1 cellular context compared by ENCODE assay signal in the genomic region with DNA sequence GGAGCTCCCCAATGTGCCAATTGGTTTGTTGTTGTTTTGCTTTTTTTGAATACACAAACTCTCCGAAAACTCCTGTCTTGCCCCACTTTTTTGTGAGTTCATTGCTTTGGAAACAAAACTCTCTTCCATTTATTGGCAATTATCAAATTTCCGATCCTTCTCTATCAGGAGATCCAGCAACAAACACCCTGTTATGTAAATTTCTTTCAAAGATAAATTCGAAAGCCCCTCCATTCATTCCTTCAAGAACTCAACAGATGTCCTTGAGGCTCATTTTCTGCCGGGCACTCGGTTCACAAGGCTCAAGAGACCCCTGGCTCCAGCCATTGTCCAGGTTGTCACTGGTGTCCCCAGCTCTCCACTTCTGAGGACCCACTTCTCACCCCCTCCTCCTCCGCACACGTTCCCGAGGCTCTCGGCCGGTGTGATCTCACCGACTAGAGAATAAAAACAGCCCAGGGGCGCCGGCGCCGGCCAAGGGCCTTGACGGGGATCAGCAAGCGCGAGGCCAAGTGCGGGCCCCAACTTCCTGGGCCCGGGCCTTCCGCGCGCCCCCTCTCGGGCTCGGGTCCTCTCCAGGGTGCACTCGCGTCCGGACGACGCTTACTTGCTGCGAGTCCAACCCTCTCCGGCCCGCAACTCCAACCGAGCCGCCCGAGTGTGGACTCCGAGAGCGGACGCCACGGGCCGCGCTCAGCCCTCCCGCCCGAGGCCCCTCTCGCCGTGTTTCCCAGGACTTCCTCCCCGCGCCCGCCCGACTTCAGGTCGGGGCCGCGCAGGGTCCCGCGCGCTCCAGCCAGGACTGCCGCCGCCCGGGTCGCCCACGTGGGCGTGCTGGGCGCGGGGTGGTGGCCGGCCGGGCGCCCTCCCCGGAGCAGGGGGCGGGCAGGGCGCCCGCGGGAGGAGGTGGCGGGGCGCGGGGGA.
TF ChIP-seq lines count a peak whose summit lies in the region.

No MANE protein-coding gene starts in this region.

TF ChIP-seq in A549, 52 proteins besides CTCF, POLR2A, EP300 and RAD21:
- TF ChIP-seq NR3C1 (IDR thresholded peaks at IDR 0.05) (no peak), ESRRA (IDR thresholded peaks at IDR 0.05; ENCODE audit: borderline replicate concordance, low read length) (no peak), HOXB13 (CRISPR knock-in tag; IDR thresholded peaks at IDR 0.05; ENCODE audit: low read depth) (peak; percentile 64), ZNF302 (CRISPR knock-in tag; IDR thresholded peaks at IDR 0.05) (no peak), EHF (CRISPR knock-in tag; IDR thresholded peaks at IDR 0.05) (peak; percentile 66; the same call in 1 of the 2 replicates), PHF8 (IDR thresholded peaks at IDR 0.05; ENCODE audit: borderline replicate concordance, low read depth) (0 out of 2 replicates have a peak, but pooled peaks have one; percentile 18), RCOR1 (IDR thresholded peaks at IDR 0.05; ENCODE audit: low read depth, low read length) (no peak), NFE2L2 (conservative IDR thresholded peaks at IDR 0.05; ENCODE audit: low read length) (no peak), TP53 (CRISPR knock-in tag; IDR thresholded peaks at IDR 0.05) (peak; percentile 82), HOXB5 (CRISPR knock-in tag; IDR thresholded peaks at IDR 0.05) (peak; percentile 75; the same call in 1 of the 2 replicates), POLR2AphosphoS2 (conservative IDR thresholded peaks at IDR 0.05; ENCODE audit: low read length) (no peak), FOSL2 (IDR thresholded peaks at IDR 0.05) (no peak; the same call in 1 of the 2 replicates), FOSL2 (CRISPR knock-in tag; IDR thresholded peaks at IDR 0.05) (no peak), RARB (CRISPR knock-in tag; IDR thresholded peaks at IDR 0.05) (no peak), KDM1A (IDR thresholded peaks at IDR 0.05; ENCODE audit: low read depth) (no peak), BHLHE40 (IDR thresholded peaks at IDR 0.05; ENCODE audit: low read depth, low read length) (no peak), HEYL (CRISPR knock-in tag; IDR thresholded peaks at IDR 0.05) (no peak), SREBF2 (IDR thresholded peaks at IDR 0.05) (no peak), MAZ (IDR thresholded peaks at IDR 0.05; ENCODE audit: borderline replicate concordance, low read depth, low read length) (no peak), CBX2 (IDR thresholded peaks at IDR 0.05; ENCODE audit: borderline replicate concordance, low read depth) (no peak), HOXA7 (CRISPR knock-in tag; IDR thresholded peaks at IDR 0.05) (0 out of 2 replicates have a peak, but pooled peaks have one; percentile 72), ZSCAN20 (CRISPR knock-in tag; IDR thresholded peaks at IDR 0.05) (no peak), MYC (IDR thresholded peaks at IDR 0.05; ENCODE audit: borderline replicate concordance, low read length) (peak; percentile 15; the same call in 1 of the 2 replicates), RFX5 (IDR thresholded peaks at IDR 0.05) (no peak), RNF2 (IDR thresholded peaks at IDR 0.05; ENCODE audit: borderline replicate concordance, low read depth) (peak; percentile 43; the same call in 1 of the 2 replicates), ZFP36 (IDR thresholded peaks at IDR 0.05; ENCODE audit: borderline replicate concordance, partially characterized antibody) (no peak), HDAC2 (IDR thresholded peaks at IDR 0.05) (no peak), CHD4 (IDR thresholded peaks at IDR 0.05; ENCODE audit: borderline replicate concordance) (no peak), CBX8 (IDR thresholded peaks at IDR 0.05) (no peak), TFCP2L1 (CRISPR knock-in tag; IDR thresholded peaks at IDR 0.05) (peak; percentile 67; the same call in 1 of the 2 replicates), ZC3H11A (IDR thresholded peaks at IDR 0.05) (no peak)
- TF ChIP-seq, protein P1, sequence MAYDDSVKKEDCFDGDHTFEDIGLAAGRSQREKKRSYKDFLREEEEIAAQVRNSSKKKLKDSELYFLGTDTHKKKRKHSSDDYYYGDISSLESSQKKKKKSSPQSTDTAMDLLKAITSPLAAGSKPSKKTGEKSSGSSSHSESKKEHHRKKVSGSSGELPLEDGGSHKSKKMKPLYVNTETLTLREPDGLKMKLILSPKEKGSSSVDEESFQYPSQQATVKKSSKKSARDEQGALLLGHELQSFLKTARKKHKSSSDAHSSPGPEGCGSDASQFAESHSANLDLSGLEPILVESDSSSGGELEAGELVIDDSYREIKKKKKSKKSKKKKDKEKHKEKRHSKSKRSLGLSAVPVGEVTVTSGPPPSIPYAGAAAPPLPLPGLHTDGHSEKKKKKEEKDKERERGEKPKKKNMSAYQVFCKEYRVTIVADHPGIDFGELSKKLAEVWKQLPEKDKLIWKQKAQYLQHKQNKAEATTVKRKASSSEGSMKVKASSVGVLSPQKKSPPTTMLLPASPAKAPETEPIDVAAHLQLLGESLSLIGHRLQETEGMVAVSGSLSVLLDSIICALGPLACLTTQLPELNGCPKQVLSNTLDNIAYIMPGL (CRISPR knock-in tag; IDR thresholded peaks at IDR 0.05; ENCODE audit: borderline replicate concordance): peak; percentile 91
- TF ChIP-seq, protein P2, sequence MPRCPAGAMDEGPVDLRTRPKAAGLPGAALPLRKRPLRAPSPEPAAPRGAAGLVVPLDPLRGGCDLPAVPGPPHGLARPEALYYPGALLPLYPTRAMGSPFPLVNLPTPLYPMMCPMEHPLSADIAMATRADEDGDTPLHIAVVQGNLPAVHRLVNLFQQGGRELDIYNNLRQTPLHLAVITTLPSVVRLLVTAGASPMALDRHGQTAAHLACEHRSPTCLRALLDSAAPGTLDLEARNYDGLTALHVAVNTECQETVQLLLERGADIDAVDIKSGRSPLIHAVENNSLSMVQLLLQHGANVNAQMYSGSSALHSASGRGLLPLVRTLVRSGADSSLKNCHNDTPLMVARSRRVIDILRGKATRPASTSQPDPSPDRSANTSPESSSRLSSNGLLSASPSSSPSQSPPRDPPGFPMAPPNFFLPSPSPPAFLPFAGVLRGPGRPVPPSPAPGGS (IDR thresholded peaks at IDR 0.05): peak; percentile 89; the same call in 1 of the 3 replicates
- TF ChIP-seq, protein P3, sequence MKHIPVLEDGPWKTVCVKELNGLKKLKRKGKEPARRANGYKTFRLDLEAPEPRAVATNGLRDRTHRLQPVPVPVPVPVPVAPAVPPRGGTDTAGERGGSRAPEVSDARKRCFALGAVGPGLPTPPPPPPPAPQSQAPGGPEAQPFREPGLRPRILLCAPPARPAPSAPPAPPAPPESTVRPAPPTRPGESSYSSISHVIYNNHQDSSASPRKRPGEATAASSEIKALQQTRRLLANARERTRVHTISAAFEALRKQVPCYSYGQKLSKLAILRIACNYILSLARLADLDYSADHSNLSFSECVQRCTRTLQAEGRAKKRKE (CRISPR knock-in tag; IDR thresholded peaks at IDR 0.05; ENCODE audit: low read depth): no peak
- TF ChIP-seq, protein P4, sequence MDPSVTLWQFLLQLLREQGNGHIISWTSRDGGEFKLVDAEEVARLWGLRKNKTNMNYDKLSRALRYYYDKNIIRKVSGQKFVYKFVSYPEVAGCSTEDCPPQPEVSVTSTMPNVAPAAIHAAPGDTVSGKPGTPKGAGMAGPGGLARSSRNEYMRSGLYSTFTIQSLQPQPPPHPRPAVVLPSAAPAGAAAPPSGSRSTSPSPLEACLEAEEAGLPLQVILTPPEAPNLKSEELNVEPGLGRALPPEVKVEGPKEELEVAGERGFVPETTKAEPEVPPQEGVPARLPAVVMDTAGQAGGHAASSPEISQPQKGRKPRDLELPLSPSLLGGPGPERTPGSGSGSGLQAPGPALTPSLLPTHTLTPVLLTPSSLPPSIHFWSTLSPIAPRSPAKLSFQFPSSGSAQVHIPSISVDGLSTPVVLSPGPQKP (IDR thresholded peaks at IDR 0.05; ENCODE audit: low read depth, low read length): no peak
- TF ChIP-seq, protein P5, sequence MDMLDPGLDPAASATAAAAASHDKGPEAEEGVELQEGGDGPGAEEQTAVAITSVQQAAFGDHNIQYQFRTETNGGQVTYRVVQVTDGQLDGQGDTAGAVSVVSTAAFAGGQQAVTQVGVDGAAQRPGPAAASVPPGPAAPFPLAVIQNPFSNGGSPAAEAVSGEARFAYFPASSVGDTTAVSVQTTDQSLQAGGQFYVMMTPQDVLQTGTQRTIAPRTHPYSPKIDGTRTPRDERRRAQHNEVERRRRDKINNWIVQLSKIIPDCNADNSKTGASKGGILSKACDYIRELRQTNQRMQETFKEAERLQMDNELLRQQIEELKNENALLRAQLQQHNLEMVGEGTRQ (IDR thresholded peaks at IDR 0.05): no peak
- TF ChIP-seq, protein P6, sequence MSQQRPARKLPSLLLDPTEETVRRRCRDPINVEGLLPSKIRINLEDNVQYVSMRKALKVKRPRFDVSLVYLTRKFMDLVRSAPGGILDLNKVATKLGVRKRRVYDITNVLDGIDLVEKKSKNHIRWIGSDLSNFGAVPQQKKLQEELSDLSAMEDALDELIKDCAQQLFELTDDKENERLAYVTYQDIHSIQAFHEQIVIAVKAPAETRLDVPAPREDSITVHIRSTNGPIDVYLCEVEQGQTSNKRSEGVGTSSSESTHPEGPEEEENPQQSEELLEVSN (IDR thresholded peaks at IDR 0.05; ENCODE audit: borderline replicate concordance, low read depth): peak; percentile 70; the same call in 1 of the 2 replicates
- TF ChIP-seq, protein P7, sequence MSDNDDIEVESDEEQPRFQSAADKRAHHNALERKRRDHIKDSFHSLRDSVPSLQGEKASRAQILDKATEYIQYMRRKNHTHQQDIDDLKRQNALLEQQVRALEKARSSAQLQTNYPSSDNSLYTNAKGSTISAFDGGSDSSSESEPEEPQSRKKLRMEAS (IDR thresholded peaks at IDR 0.05): peak; percentile 86; the same call in 1 of the 2 replicates
